ENCODE assay signal across 1 cellular context in the genomic region with DNA sequence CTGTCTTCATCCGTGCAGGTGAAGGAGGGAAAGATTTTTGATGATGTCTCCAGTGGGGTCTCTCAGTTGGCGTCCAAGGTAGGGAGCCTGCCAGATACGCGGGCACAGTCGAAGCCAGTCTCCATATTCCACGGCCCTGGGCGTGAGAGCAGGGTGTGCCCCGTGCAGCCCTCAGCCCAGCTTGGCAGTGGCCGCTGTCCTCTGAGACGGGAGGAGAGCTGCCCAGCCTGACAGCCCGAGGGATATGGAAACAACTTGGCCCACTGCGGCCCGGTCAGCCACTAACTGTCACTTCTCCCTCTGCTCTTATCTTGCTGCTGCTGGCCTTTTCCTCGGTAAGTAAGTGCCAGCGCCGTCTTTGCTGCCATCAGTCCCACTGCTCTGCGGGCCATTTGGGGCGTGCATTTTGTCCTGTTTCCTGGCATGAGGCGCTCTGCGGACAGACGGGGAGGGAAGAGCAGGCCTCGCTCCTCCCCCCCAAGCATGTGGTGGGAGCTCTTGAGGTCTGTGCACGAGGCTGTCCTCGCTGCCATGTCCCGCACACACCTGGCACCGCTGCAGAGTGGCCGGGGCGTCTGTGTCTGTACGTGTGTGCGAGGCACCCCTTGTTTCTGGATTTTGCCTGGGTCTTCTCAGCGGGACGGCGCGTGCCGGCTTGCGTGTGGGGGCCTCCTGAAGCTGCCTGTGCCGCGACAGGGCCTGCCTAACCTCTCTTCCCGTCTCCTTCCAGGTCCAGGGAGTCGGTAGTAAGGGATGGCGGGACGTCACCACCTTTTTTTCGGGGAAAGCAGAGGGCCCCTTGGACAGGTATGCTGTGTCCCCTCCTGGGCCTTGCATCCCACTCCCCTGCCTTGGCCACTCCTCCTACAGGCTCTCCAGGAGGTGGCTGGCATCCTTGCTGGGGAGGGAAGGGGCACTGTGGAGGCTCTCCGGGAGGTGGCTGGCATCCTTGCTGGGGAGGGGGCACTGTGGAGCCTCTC.
TF ChIP-seq lines count a peak whose summit lies in the region.

No MANE protein-coding gene starts in this region.

TF ChIP-seq in HepG2, 621 proteins besides CTCF, POLR2A, EP300 and RAD21 (continued from another document):
- TF ChIP-seq, protein P1, sequence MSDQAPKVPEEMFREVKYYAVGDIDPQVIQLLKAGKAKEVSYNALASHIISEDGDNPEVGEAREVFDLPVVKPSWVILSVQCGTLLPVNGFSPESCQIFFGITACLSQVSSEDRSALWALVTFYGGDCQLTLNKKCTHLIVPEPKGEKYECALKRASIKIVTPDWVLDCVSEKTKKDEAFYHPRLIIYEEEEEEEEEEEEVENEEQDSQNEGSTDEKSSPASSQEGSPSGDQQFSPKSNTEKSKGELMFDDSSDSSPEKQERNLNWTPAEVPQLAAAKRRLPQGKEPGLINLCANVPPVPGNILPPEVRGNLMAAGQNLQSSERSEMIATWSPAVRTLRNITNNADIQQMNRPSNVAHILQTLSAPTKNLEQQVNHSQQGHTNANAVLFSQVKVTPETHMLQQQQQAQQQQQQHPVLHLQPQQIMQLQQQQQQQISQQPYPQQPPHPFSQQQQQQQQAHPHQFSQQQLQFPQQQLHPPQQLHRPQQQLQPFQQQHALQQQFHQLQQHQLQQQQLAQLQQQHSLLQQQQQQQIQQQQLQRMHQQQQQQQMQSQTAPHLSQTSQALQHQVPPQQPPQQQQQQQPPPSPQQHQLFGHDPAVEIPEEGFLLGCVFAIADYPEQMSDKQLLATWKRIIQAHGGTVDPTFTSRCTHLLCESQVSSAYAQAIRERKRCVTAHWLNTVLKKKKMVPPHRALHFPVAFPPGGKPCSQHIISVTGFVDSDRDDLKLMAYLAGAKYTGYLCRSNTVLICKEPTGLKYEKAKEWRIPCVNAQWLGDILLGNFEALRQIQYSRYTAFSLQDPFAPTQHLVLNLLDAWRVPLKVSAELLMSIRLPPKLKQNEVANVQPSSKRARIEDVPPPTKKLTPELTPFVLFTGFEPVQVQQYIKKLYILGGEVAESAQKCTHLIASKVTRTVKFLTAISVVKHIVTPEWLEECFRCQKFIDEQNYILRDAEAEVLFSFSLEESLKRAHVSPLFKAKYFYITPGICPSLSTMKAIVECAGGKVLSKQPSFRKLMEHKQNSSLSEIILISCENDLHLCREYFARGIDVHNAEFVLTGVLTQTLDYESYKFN (CRISPR knock-in tag; conservative IDR thresholded peaks at IDR 0.05), result no peak
- TF ChIP-seq TOPORS (CRISPR knock-in tag; IDR thresholded peaks at IDR 0.05) (no peak), HDAC2 (CRISPR knock-in tag; IDR thresholded peaks at IDR 0.05) (no peak), FIP1L1 (IDR thresholded peaks at IDR 0.05; ENCODE audit: borderline replicate concordance, insufficient read depth, low read depth, low read length) (no peak), RBM22 (optimal IDR thresholded peaks at IDR 0.05; ENCODE audit: low read length) (no peak), ZNF530 (CRISPR knock-in tag; IDR thresholded peaks at IDR 0.05; ENCODE audit: low read depth) (no peak), SKI (IDR thresholded peaks at IDR 0.05; ENCODE audit: partially characterized antibody) (no peak), ZNF737 (CRISPR knock-in tag; IDR thresholded peaks at IDR 0.05; ENCODE audit: borderline replicate concordance) (no peak), SRSF1 (optimal IDR thresholded peaks at IDR 0.05; ENCODE audit: low read depth, low read length) (no peak), RBAK (CRISPR knock-in tag; IDR thresholded peaks at IDR 0.05) (no peak), ZFYVE20 (CRISPR knock-in tag; IDR thresholded peaks at IDR 0.05; ENCODE audit: borderline replicate concordance, low read depth) (no peak), ZNF75D (CRISPR knock-in tag; IDR thresholded peaks at IDR 0.05; ENCODE audit: borderline replicate concordance) (no peak), SP140L (CRISPR knock-in tag; IDR thresholded peaks at IDR 0.05; ENCODE audit: borderline replicate concordance) (no peak), NAIF1 (CRISPR knock-in tag; IDR thresholded peaks at IDR 0.05; ENCODE audit: borderline replicate concordance) (no peak), ZNF329 (CRISPR knock-in tag; IDR thresholded peaks at IDR 0.05; ENCODE audit: low read depth) (no peak), PHB2 (IDR thresholded peaks at IDR 0.05; ENCODE audit: partially characterized antibody) (no peak), POLR2AphosphoS2 (IDR thresholded peaks at IDR 0.05; ENCODE audit: low read depth, low read length) (0 out of 2 replicates have a peak, but pooled peaks have one; percentile 67), NCOA1 (CRISPR knock-in tag; IDR thresholded peaks at IDR 0.05) (no peak), HNF4G (IDR thresholded peaks at IDR 0.05; ENCODE audit: borderline replicate concordance, low read depth, low read length) (no peak), HNF4G (CRISPR knock-in tag; IDR thresholded peaks at IDR 0.05; ENCODE audit: borderline replicate concordance, low read depth) (no peak), TCF7 (IDR thresholded peaks at IDR 0.05; ENCODE audit: low read depth) (no peak), ZNF572 (CRISPR knock-in tag; IDR thresholded peaks at IDR 0.05) (peak; percentile 79; the same call in 1 of the 2 replicates), RNF2 (conservative IDR thresholded peaks at IDR 0.05; ENCODE audit: low read depth) (no peak), KDM3A (CRISPR knock-in tag; IDR thresholded peaks at IDR 0.05; ENCODE audit: low read depth) (no peak), RBFOX2 (IDR thresholded peaks at IDR 0.05; ENCODE audit: low read depth, low read length) (peak; percentile 57), AGO2 (optimal IDR thresholded peaks at IDR 0.05; ENCODE audit: low read depth, low read length) (peak; percentile 75), FOSL2 (CRISPR knock-in tag; IDR thresholded peaks at IDR 0.05) (no peak), IKZF4 (CRISPR knock-in tag; IDR thresholded peaks at IDR 0.05; ENCODE audit: borderline replicate concordance, low read depth, not compliant biosample characterization) (no peak), SNAPC2 (CRISPR knock-in tag; IDR thresholded peaks at IDR 0.05) (no peak), MAFG (CRISPR knock-in tag; IDR thresholded peaks at IDR 0.05) (0 out of 2 replicates have a peak, but pooled peaks have one; percentile 40)
- TF ChIP-seq, protein P2, sequence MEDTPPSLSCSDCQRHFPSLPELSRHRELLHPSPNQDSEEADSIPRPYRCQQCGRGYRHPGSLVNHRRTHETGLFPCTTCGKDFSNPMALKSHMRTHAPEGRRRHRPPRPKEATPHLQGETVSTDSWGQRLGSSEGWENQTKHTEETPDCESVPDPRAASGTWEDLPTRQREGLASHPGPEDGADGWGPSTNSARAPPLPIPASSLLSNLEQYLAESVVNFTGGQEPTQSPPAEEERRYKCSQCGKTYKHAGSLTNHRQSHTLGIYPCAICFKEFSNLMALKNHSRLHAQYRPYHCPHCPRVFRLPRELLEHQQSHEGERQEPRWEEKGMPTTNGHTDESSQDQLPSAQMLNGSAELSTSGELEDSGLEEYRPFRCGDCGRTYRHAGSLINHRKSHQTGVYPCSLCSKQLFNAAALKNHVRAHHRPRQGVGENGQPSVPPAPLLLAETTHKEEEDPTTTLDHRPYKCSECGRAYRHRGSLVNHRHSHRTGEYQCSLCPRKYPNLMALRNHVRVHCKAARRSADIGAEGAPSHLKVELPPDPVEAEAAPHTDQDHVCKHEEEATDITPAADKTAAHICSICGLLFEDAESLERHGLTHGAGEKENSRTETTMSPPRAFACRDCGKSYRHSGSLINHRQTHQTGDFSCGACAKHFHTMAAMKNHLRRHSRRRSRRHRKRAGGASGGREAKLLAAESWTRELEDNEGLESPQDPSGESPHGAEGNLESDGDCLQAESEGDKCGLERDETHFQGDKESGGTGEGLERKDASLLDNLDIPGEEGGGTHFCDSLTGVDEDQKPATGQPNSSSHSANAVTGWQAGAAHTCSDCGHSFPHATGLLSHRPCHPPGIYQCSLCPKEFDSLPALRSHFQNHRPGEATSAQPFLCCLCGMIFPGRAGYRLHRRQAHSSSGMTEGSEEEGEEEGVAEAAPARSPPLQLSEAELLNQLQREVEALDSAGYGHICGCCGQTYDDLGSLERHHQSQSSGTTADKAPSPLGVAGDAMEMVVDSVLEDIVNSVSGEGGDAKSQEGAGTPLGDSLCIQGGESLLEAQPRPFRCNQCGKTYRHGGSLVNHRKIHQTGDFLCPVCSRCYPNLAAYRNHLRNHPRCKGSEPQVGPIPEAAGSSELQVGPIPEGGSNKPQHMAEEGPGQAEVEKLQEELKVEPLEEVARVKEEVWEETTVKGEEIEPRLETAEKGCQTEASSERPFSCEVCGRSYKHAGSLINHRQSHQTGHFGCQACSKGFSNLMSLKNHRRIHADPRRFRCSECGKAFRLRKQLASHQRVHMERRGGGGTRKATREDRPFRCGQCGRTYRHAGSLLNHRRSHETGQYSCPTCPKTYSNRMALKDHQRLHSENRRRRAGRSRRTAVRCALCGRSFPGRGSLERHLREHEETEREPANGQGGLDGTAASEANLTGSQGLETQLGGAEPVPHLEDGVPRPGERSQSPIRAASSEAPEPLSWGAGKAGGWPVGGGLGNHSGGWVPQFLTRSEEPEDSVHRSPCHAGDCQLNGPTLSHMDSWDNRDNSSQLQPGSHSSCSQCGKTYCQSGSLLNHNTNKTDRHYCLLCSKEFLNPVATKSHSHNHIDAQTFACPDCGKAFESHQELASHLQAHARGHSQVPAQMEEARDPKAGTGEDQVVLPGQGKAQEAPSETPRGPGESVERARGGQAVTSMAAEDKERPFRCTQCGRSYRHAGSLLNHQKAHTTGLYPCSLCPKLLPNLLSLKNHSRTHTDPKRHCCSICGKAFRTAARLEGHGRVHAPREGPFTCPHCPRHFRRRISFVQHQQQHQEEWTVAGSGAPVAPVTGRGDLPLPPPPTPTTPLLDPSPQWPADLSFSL (CRISPR knock-in tag; IDR thresholded peaks at IDR 0.05), result no peak
- TF ChIP-seq, protein P3, sequence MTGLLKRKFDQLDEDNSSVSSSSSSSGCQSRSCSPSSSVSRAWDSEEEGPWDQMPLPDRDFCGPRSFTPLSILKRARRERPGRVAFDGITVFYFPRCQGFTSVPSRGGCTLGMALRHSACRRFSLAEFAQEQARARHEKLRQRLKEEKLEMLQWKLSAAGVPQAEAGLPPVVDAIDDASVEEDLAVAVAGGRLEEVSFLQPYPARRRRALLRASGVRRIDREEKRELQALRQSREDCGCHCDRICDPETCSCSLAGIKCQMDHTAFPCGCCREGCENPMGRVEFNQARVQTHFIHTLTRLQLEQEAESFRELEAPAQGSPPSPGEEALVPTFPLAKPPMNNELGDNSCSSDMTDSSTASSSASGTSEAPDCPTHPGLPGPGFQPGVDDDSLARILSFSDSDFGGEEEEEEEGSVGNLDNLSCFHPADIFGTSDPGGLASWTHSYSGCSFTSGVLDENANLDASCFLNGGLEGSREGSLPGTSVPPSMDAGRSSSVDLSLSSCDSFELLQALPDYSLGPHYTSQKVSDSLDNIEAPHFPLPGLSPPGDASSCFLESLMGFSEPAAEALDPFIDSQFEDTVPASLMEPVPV (CRISPR knock-in tag; IDR thresholded peaks at IDR 0.05), result no peak
- TF ChIP-seq, protein P4, sequence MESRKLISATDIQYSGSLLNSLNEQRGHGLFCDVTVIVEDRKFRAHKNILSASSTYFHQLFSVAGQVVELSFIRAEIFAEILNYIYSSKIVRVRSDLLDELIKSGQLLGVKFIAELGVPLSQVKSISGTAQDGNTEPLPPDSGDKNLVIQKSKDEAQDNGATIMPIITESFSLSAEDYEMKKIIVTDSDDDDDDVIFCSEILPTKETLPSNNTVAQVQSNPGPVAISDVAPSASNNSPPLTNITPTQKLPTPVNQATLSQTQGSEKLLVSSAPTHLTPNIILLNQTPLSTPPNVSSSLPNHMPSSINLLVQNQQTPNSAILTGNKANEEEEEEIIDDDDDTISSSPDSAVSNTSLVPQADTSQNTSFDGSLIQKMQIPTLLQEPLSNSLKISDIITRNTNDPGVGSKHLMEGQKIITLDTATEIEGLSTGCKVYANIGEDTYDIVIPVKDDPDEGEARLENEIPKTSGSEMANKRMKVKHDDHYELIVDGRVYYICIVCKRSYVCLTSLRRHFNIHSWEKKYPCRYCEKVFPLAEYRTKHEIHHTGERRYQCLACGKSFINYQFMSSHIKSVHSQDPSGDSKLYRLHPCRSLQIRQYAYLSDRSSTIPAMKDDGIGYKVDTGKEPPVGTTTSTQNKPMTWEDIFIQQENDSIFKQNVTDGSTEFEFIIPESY (CRISPR knock-in tag; IDR thresholded peaks at IDR 0.05), result no peak
- TF ChIP-seq, protein P5, sequence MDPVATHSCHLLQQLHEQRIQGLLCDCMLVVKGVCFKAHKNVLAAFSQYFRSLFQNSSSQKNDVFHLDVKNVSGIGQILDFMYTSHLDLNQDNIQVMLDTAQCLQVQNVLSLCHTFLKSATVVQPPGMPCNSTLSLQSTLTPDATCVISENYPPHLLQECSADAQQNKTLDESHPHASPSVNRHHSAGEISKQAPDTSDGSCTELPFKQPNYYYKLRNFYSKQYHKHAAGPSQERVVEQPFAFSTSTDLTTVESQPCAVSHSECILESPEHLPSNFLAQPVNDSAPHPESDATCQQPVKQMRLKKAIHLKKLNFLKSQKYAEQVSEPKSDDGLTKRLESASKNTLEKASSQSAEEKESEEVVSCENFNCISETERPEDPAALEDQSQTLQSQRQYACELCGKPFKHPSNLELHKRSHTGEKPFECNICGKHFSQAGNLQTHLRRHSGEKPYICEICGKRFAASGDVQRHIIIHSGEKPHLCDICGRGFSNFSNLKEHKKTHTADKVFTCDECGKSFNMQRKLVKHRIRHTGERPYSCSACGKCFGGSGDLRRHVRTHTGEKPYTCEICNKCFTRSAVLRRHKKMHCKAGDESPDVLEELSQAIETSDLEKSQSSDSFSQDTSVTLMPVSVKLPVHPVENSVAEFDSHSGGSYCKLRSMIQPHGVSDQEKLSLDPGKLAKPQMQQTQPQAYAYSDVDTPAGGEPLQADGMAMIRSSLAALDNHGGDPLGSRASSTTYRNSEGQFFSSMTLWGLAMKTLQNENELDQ (CRISPR knock-in tag; IDR thresholded peaks at IDR 0.05; ENCODE audit: borderline replicate concordance), result no peak
- TF ChIP-seq, protein P6, sequence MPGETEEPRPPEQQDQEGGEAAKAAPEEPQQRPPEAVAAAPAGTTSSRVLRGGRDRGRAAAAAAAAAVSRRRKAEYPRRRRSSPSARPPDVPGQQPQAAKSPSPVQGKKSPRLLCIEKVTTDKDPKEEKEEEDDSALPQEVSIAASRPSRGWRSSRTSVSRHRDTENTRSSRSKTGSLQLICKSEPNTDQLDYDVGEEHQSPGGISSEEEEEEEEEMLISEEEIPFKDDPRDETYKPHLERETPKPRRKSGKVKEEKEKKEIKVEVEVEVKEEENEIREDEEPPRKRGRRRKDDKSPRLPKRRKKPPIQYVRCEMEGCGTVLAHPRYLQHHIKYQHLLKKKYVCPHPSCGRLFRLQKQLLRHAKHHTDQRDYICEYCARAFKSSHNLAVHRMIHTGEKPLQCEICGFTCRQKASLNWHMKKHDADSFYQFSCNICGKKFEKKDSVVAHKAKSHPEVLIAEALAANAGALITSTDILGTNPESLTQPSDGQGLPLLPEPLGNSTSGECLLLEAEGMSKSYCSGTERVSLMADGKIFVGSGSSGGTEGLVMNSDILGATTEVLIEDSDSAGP (CRISPR knock-in tag; IDR thresholded peaks at IDR 0.05; ENCODE audit: borderline replicate concordance), result peak; percentile 23; the same call in 1 of the 2 replicates
